In the genomic region with DNA sequence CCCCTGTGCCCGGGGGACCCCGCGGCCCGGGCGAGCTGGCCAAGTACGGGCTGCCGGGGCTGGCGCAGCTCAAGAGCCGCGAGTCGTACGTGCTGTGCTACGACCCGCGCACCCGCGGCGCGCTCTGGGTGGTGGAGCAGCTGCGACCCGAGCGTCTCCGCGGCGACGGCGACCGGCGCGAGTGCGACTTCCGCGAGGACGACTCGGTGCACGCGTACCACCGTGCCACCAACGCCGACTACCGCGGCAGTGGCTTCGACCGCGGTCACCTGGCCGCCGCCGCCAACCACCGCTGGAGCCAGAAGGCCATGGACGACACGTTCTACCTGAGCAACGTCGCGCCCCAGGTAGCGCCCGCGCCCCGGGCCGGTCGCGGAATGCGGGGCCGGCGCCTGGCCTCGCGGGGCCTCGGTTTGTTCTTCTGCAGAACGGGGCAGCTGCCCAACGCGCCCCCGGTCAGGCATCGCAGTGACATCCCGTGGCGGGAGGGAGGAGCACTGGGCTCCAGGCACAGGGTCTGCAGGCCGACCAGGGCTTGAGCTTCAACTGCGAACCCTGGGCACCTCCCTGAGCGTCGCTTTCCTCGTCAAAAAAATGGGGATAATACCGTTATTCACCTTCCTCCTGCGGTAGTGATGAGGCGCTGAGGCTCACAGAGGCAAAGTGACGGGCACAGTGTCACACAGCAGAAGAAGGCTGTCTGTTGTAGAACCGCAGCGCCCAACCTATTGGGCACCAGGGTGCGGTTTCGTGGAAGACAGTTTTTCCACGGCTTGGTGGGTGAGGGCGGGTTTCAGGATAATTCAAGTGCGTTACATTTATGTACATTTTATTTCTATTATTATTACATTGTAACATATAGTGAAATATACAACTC, we compare ENCODE assay signal across 8 cellular contexts. TPM values are rescaled to one million over a fixed set of nuclear protein-coding genes. Genes with fewer than 3 reads are reported as not detected.
DNase-seq lines count a peak whose midpoint lies in the region; ATAC-seq lines count a peak whose summit lies in the region.

No MANE protein-coding gene starts in this region.

- H3K36me3 ChIP-seq in ectodermal cell (ENCODE audit: control insufficient read depth, insufficient read depth, low read length), result peaks cover 3% of the 10 kb centered on the region

- peak; percentile 43 for DNase-seq in GM03348 (ENCODE audit: low spot score)
- DNase-seq in LHCN-M2 (ENCODE audit: low read depth), result peak; percentile 24
- DNase-seq in activated CD4-positive, CD25-positive, alpha-beta regulatory T cell treated with anti-CD3 and anti-CD28 coated beads, Interleukin-2, amount 50 U/mL, for 72 hours, result peak; percentile 64
- peak in 1 of 2 donors; percentile 20 for DNase-seq in memory B cell (ENCODE audit: low spot score in 2 of 2)
- DNase-seq in stimulated activated CD8-positive, alpha-beta memory T cell treated with anti-CD3 and anti-CD28 coated beads, Interleukin-4, amount 100 ng/mL, for 48 hours, result peak; percentile 60
- no peak for DNase-seq in A172 (ENCODE audit: low spot score)

- peak; percentile 23 for ATAC-seq in GM21786 (IDR thresholded peaks at IDR 0.05; ENCODE audit: unreplicated experiment)
- ATAC-seq in memory B cell (ENCODE audit: low read depth), result peak; percentile 44

- peak overlapping the region; percentile 59 for H3K4me3 ChIP-seq in ectodermal cell (ENCODE audit: insufficient read depth, low read depth, low read length)

- 7 to 11% methylated on average over 86 to 90 of the region's 90 CpGs for WGBS in ectodermal cell, 2 experiments

- H3K4me3 Mint-ChIP-seq in memory B cell, result peak overlapping the region; percentile 83

- no peak overlapping the region for H3K27ac Mint-ChIP-seq in memory B cell

- H3K27ac ChIP-seq in ectodermal cell (ENCODE audit: insufficient read depth, low read depth, low read length, poor library complexity, severe bottlenecking), result no peak overlapping the region

- H3K27me3 Mint-ChIP-seq in memory B cell, result no peaks in the 10 kb centered on the region

- no peaks in the 10 kb centered on the region for H3K9me3 Mint-ChIP-seq in memory B cell

- H3K36me3 Mint-ChIP-seq in memory B cell, result peaks cover 8% of the 10 kb centered on the region

- no peaks in the 10 kb centered on the region for H3K9me3 ChIP-seq in ectodermal cell (ENCODE audit: control insufficient read depth, low read length)

- peaks cover 7% of the 10 kb centered on the region for H3K4me1 ChIP-seq in ectodermal cell (ENCODE audit: control insufficient read depth, insufficient read depth, low read length)

- H3K27me3 ChIP-seq in ectodermal cell (ENCODE audit: control insufficient read depth, insufficient read depth, low read length, poor library complexity, severe bottlenecking), result peaks cover 5% of the 10 kb centered on the region

- H3K4me1 Mint-ChIP-seq in memory B cell, result peaks cover 17% of the 10 kb centered on the region

RNA-seq across cellular contexts. Expression of a gene that starts 0.8 kb away (rescaled TPM):
- 30.5 and 48.3 TPM in 2 replicates for total RNA-seq in LHCN-M2 (2014; rRNA removed)
- polyA plus RNA-seq in LHCN-M2 (2012), result 24.4 TPM
- polyA plus RNA-seq in ectodermal cell (2013, experiment 1 of 4), result 12.6 TPM
- polyA plus RNA-seq in ectodermal cell (2013, experiment 2 of 4), result 10.5 TPM
- polyA plus RNA-seq in ectodermal cell (2013, experiment 3 of 4), result 14.5 TPM
- polyA plus RNA-seq in ectodermal cell (2013, experiment 4 of 4), result 12.5 TPM
- 57.8 and 65.3 TPM in 2 replicates for total RNA-seq in A172 (2014; rRNA removed; shearing (Covaris generic))

RNA-seq across cellular contexts. Expression of a gene that starts 10.5 kb away (rescaled TPM):
- total RNA-seq in LHCN-M2 (2014; rRNA removed), result 29.9 and 32.1 TPM in 2 replicates
- 28.3 TPM for polyA plus RNA-seq in LHCN-M2 (2012)
- 39.4 TPM for polyA plus RNA-seq in ectodermal cell (2013, experiment 1 of 4)
- 47.0 TPM for polyA plus RNA-seq in ectodermal cell (2013, experiment 2 of 4)
- 26.9 TPM for polyA plus RNA-seq in ectodermal cell (2013, experiment 3 of 4)
- 31.9 TPM for polyA plus RNA-seq in ectodermal cell (2013, experiment 4 of 4)
- 28.0 and 36.4 TPM in 2 replicates for total RNA-seq in A172 (2014; rRNA removed; shearing (Covaris generic))

RNA-seq across cellular contexts. Expression of a gene that starts 32.0 kb away (rescaled TPM):
- 17.6 and 28.1 TPM in 2 replicates for total RNA-seq in LHCN-M2 (2014; rRNA removed)
- 22.5 TPM for polyA plus RNA-seq in LHCN-M2 (2012)
- 29.5 TPM for polyA plus RNA-seq in ectodermal cell (2013, experiment 1 of 4)
- 35.4 TPM for polyA plus RNA-seq in ectodermal cell (2013, experiment 2 of 4)
- 25.1 TPM for polyA plus RNA-seq in ectodermal cell (2013, experiment 3 of 4)
- 28.3 TPM for polyA plus RNA-seq in ectodermal cell (2013, experiment 4 of 4)
- 41.9 and 43.6 TPM in 2 replicates for total RNA-seq in A172 (2014; rRNA removed; shearing (Covaris generic))

RNA-seq across cellular contexts. Expression of a gene that starts 47.4 kb away (rescaled TPM):
- 24.2 and 24.5 TPM in 2 replicates for total RNA-seq in LHCN-M2 (2014; rRNA removed)
- polyA plus RNA-seq in LHCN-M2 (2012), result 21.0 TPM
- 31.8 TPM for polyA plus RNA-seq in ectodermal cell (2013, experiment 1 of 4)
- polyA plus RNA-seq in ectodermal cell (2013, experiment 2 of 4), result 38.6 TPM
- 22.0 TPM for polyA plus RNA-seq in ectodermal cell (2013, experiment 3 of 4)
- polyA plus RNA-seq in ectodermal cell (2013, experiment 4 of 4), result 25.5 TPM
- 14.8 and 29.1 TPM in 2 replicates for total RNA-seq in A172 (2014; rRNA removed; shearing (Covaris generic))
